ENCODE assay signal across 6 cellular contexts in the genomic region with DNA sequence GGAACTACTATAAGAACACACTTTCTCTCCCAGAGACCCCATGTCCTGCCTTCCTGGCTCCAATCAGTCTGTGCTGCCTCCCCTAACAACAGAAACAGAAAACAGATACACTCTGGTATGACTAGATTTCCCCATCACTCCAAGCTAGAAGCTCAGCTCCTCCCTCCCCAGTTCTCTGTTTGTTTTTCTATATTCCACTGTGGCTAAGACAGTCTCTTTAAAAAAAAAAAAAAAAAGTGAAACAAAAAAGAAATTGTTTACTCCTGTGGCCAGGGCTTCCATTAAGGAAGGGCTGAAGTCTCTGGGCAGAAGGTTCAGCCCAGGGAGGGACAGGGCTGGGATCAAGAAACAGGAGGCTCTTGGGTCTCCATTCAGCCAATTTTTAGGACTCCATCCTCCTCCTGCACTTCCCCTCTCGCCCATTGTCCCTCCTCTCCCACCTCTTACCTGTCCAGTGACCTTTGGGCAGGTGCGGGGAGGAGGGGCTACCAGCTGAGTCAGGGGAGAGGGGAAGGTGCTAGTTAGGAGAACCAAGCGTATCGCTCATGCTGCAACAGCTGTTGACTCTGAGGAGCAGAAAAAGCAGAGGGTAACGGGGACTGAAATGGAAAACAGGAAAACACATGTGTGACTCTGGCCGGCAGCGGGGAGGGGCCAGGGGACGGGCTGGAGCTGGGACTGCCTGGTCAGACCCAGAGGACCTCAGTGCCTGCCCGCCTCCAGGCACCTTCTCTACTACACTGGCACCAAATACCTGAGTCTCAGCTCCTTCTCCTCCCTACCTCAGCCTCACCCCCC. TPM values are rescaled to one million over a fixed set of nuclear protein-coding genes. Genes with fewer than 3 reads are reported as not detected.
DNase-seq lines count a peak whose midpoint lies in the region; ATAC-seq lines count a peak whose summit lies in the region.

No MANE protein-coding gene starts in this region.

- ATAC-seq in right cardiac atrium = peak; percentile 47 to 48

- DNase-seq in GM03348 (ENCODE audit: low spot score) (peak; percentile 68), NCI-H2171 (lab: John Stamatoyannopoulos, UW) (peak; percentile 36), right cardiac atrium (peak; percentile 40 to 81 (median 80)), ureter (ENCODE audit: low spot score) (peak; percentile 64), NCI-H187 treated with DMSO at 0.1 percent for 48 hours (lab: John Stamatoyannopoulos, UW) (no peak), RKO (ENCODE audit: low spot score) (no peak)

- H3K9me3 ChIP-seq in right cardiac atrium (ENCODE audit: control insufficient read depth, low read length) = no peaks in the 10 kb centered on the region

- 12% methylated on average over 9 of the region's 9 CpGs for WGBS in right cardiac atrium

- peak overlapping the region; percentile 91 for H3K27ac ChIP-seq in right cardiac atrium (ENCODE audit: low read length)

- intact Hi-C loops in right cardiac atrium (cut with DNase I) = no loop called here

- no peaks in the 10 kb centered on the region for H3K27me3 ChIP-seq in right cardiac atrium (ENCODE audit: control insufficient read depth, insufficient read depth)

- peak overlapping the region; percentile 44 for H3K4me3 ChIP-seq in right cardiac atrium (ENCODE audit: low read length)

- peaks cover 6% of the 10 kb centered on the region for H3K4me1 ChIP-seq in right cardiac atrium (ENCODE audit: control insufficient read depth, insufficient read depth, low read length)

RNA-seq across cellular contexts. Expression of a gene that starts 4.2 kb away (rescaled TPM):
- total RNA-seq in right cardiac atrium (10 to 100 TPM in 1 of 4 donors, 1 to 10 TPM in 3; 5.7 to 13.6 (median 7.5) TPM), ureter (10.6 TPM)
- 3.1 TPM for polyA plus RNA-seq in right cardiac atrium

RNA-seq across cellular contexts. Expression of a gene that starts 10.3 kb away (rescaled TPM):
- 100 to 1,000 TPM in 1 of 4 donors, 10 to 100 TPM in 3; 86.2 to 115 (median 91.1) TPM for total RNA-seq in right cardiac atrium
- polyA plus RNA-seq in right cardiac atrium = 113 TPM
- total RNA-seq in ureter = 77.8 TPM

RNA-seq across cellular contexts. Expression of a gene that starts 17.0 kb away (rescaled TPM):
- total RNA-seq in right cardiac atrium (10 to 100 TPM; 45.3 to 64.1 (median 50.0) TPM), ureter (172 TPM)
- 33.3 TPM for polyA plus RNA-seq in right cardiac atrium

RNA-seq across cellular contexts. Expression of a gene that starts 52.1 kb away (rescaled TPM):
- total RNA-seq in right cardiac atrium = 10 to 100 TPM; 66.2 to 89.7 (median 76.5) TPM
- polyA plus RNA-seq in right cardiac atrium = 28.7 TPM
- total RNA-seq in ureter = 128 TPM

RNA-seq across cellular contexts. Expression of a gene that starts 52.9 kb away (rescaled TPM):
- 100 to 1,000 TPM in 3 of 4 donors, 10 to 100 TPM in 1; 92.6 to 123 (median 114) TPM for total RNA-seq in right cardiac atrium
- 134 TPM for polyA plus RNA-seq in right cardiac atrium
- total RNA-seq in ureter = 93.5 TPM

Comparison
In these comparisons a context has a peak if more than half of its experiments do, and no peak if none do; other contexts are left out.
1. DNase-seq: peak in GM03348 (single experiment), NCI-H2171 (single experiment), right cardiac atrium (3 of 3) and ureter (single experiment); none in NCI-H187 treated with DMSO at 0.1 percent for 48 hours (single experiment) and RKO (single experiment).